9 cellular contexts compared by ENCODE assay signal in genomic region chr1:10074059-10074854, GRCh38. TPM values are rescaled to one million over a fixed set of nuclear protein-coding genes. Genes with fewer than 3 reads are reported as not detected.
DNase-seq lines count a peak whose midpoint lies in the region; ATAC-seq lines count a peak whose summit lies in the region.
"Had no signal": no experiment of that assay in that cellular context is flagged by ENCODE, and none has a peak within 500 bp of the region (broad histone marks: within the 10 kb centered on the region; RNA-seq: fewer than 3 reads in every experiment).

No MANE protein-coding gene starts in this region.

- H3K4me1 ChIP-seq in CD4-positive, CD25-positive, alpha-beta regulatory T cell (ENCODE audit: control insufficient read depth, insufficient read depth, low read length, poor library complexity, severe bottlenecking), result peaks cover 4% of the 10 kb centered on the region

- peaks cover 34% of the 10 kb centered on the region for H3K36me3 Mint-ChIP-seq in CD4-positive, CD25-positive, alpha-beta regulatory T cell

- peak in 1 of 3 donors; percentile 48 for DNase-seq in CD4-positive, CD25-positive, alpha-beta regulatory T cell
- DNase-seq in activated CD4-positive, CD25-positive, alpha-beta regulatory T cell treated with anti-CD3 and anti-CD28 coated beads, Interleukin-2, amount 50 U/mL, for 72 hours, result peak; percentile 56
- DNase-seq in mucosa of gallbladder (ENCODE audit: low spot score) (peak; percentile 47), NCI-H446 treated with DMSO at 0.1 percent for 48 hours (lab: John Stamatoyannopoulos, UW) (no peak)
- DNase-seq in stimulated activated CD8-positive, alpha-beta memory T cell treated with anti-CD3 and anti-CD28 coated beads, Interleukin-7, amount 100 ng/mL, for 4 hours (ENCODE audit: low read depth in 2 of 2), result peak; percentile 47 to 57

- H3K9me3 ChIP-seq in CD4-positive, CD25-positive, alpha-beta regulatory T cell (ENCODE audit: control insufficient read depth in 2 of 2, low read length in 2 of 2), result no peaks in the 10 kb centered on the region

- H3K27ac ChIP-seq in CD4-positive, CD25-positive, alpha-beta regulatory T cell (ENCODE audit: insufficient read depth, low read length, poor library complexity, severe bottlenecking), result no peak overlapping the region
- H3K27ac ChIP-seq in cingulate gyrus (ENCODE audit: low read depth, low read length), result peak overlapping the region; percentile 93

- no peaks in the 10 kb centered on the region for H3K9me3 Mint-ChIP-seq in CD4-positive, CD25-positive, alpha-beta regulatory T cell
- H3K9me3 Mint-ChIP-seq: nephron had no signal

- H3K4me3 Mint-ChIP-seq in CD4-positive, CD25-positive, alpha-beta regulatory T cell, result peak overlapping the region in 1 of 4 donors; percentile 5
- H3K4me3 Mint-ChIP-seq: nephron had no signal

- peaks cover 22% of the 10 kb centered on the region for H3K36me3 ChIP-seq in CD4-positive, CD25-positive, alpha-beta regulatory T cell (ENCODE audit: control insufficient read depth, insufficient read depth, low read length)

- peak overlapping the region in 2 of 3 donors; percentile 47 to 68 for H3K27ac Mint-ChIP-seq in CD4-positive, CD25-positive, alpha-beta regulatory T cell
- H3K27ac Mint-ChIP-seq: nephron had no signal

- peak; percentile 76 to 80 for ATAC-seq in CD4-positive, CD25-positive, alpha-beta regulatory T cell (ENCODE audit: low read depth in 2 of 2)
- ATAC-seq in HG03108 (IDR thresholded peaks at IDR 0.05; ENCODE audit: unreplicated experiment) (peak; percentile 96), GM21576 (IDR thresholded peaks at IDR 0.05; ENCODE audit: unreplicated experiment) (no peak)

- no peak overlapping the region for H3K4me3 ChIP-seq in CD4-positive, CD25-positive, alpha-beta regulatory T cell (ENCODE audit: low read depth, low read length)

- no peaks in the 10 kb centered on the region for H3K27me3 Mint-ChIP-seq in CD4-positive, CD25-positive, alpha-beta regulatory T cell

- peaks cover 16 to 26% (median 23%) of the 10 kb centered on the region in 4 donors for H3K4me1 Mint-ChIP-seq in CD4-positive, CD25-positive, alpha-beta regulatory T cell

- H3K27me3 ChIP-seq in CD4-positive, CD25-positive, alpha-beta regulatory T cell (ENCODE audit: control insufficient read depth, insufficient read depth, low read length), result no peaks in the 10 kb centered on the region

RNA-seq across cellular contexts. Expression of gene UBE4B, which starts 41.5 kb away (rescaled TPM):
- total RNA-seq in CD4-positive, CD25-positive, alpha-beta regulatory T cell, result 38.7 TPM
- polyA plus RNA-seq in CD4-positive, CD25-positive, alpha-beta regulatory T cell, result 1 to 10 TPM; 8.0 to 9.6 (median 9.2) TPM
- 40.6 TPM for total RNA-seq in mucosa of gallbladder
